Comparison of ENCODE assay signal across 26 cellular contexts in genomic region chr13:111123649-111124048, GRCh38.
"Had no signal": no experiment of that assay in that cellular context is flagged by ENCODE, and none has a peak within 500 bp of the region (broad histone marks: within the 10 kb centered on the region; RNA-seq: fewer than 3 reads in every experiment).

No MANE protein-coding gene starts in this region.

- DNase-seq: IMR-90, Karpas-422, KG1, MG63, NCI-H1092, NCI-H1105 treated with DMSO at 0.1 percent for 48 hours, NCI-H1417 treated with DMSO at 0.1 percent for 48 hours, NCI-H146, NCI-H1694 treated with DMSO at 0.1 percent for 48 hours, NCI-H1930, NCI-H2081, NCI-H2107, NCI-H2171, NCI-H226, NCI-H446, NCI-H510A, NCI-H524 treated with DMSO at 0.1 percent for 48 hours, NCI-H69, NCI-H774, PC-3, SIG-M5, T-helper 1 cell had no signal

- H3K4me1 ChIP-seq: SJSA1 had no signal

- H3K27ac ChIP-seq: SJSA1, SK-N-MC had no signal

- ATAC-seq: Panc1, PC-3, Right ventricle myocardium inferior had no signal

- H3K27me3 ChIP-seq: MG63 had no signal

- H3K9me3 ChIP-seq: MG63, SJSA1 had no signal

- H3K36me3 ChIP-seq: MG63 had no signal

- H3K4me3 ChIP-seq: MG63, SJSA1, SK-N-MC had no signal
